1 cellular context compared by ENCODE assay signal in the genomic region with DNA sequence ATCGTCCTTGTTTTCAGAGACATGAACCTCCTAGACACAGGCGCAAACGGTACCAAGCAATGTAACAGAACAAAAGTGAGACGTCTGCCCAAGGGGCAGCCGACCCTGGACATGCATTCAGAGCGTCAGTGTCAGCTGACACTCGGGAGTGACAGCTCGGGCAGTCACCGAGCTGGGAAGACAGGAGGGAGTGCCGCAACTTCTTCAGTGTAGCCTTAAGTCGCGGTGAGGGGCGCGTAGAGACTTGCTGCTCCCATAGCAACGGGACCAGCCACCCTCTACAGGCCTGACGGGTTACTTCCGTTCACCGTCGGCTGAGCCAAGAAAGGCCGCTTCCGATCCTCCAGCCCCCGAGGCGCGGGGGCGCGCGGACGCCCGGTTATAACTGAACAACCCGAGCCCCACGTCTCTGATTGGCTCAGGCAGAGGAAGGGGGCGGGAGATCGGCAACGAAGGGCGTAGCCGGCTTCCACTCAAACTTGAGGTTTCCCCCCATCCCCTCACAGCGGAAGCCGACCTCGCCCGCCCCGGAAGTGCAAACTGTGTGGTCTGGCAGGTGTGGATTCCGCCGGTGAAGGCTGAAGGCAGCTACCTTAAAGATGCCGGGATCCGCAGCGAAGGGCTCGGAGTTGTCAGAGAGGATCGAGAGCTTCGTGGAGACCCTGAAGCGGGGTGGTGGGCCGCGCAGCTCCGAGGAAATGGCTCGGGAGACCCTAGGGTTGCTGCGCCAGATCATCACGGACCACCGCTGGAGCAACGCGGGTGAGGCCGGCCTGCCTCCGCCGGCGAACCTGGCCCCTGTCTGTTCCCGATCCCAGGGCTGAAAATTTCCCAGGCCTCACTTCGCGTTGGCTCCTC.
TF ChIP-seq lines count a peak whose summit lies in the region.

A gene (plus strand): TSS at position 530 of the 858 bp plus-strand sequence. CDS start 70 bp downstream, at position 600.

TF ChIP-seq in K562, 482 proteins besides CTCF, POLR2A, EP300 and RAD21 (continued from another document and continues in another):
- TF ChIP-seq, protein P1, sequence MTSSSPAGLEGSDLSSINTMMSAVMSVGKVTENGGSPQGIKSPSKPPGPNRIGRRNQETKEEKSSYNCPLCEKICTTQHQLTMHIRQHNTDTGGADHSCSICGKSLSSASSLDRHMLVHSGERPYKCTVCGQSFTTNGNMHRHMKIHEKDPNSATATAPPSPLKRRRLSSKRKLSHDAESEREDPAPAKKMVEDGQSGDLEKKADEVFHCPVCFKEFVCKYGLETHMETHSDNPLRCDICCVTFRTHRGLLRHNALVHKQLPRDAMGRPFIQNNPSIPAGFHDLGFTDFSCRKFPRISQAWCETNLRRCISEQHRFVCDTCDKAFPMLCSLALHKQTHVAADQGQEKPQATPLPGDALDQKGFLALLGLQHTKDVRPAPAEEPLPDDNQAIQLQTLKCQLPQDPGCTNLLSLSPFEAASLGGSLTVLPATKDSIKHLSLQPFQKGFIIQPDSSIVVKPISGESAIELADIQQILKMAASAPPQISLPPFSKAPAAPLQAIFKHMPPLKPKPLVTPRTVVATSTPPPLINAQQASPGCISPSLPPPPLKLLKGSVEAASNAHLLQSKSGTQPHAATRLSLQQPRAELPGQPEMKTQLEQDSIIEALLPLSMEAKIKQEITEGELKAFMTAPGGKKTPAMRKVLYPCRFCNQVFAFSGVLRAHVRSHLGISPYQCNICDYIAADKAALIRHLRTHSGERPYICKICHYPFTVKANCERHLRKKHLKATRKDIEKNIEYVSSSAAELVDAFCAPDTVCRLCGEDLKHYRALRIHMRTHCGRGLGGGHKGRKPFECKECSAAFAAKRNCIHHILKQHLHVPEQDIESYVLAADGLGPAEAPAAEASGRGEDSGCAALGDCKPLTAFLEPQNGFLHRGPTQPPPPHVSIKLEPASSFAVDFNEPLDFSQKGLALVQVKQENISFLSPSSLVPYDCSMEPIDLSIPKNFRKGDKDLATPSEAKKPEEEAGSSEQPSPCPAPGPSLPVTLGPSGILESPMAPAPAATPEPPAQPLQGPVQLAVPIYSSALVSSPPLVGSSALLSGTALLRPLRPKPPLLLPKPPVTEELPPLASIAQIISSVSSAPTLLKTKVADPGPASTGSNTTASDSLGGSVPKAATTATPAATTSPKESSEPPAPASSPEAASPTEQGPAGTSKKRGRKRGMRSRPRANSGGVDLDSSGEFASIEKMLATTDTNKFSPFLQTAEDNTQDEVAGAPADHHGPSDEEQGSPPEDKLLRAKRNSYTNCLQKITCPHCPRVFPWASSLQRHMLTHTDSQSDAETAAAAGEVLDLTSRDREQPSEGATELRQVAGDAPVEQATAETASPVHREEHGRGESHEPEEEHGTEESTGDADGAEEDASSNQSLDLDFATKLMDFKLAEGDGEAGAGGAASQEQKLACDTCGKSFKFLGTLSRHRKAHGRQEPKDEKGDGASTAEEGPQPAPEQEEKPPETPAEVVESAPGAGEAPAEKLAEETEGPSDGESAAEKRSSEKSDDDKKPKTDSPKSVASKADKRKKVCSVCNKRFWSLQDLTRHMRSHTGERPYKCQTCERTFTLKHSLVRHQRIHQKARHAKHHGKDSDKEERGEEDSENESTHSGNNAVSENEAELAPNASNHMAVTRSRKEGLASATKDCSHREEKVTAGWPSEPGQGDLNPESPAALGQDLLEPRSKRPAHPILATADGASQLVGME (CRISPR knock-in tag; IDR thresholded peaks at IDR 0.05): no peak
- TF ChIP-seq ZNF695 (CRISPR knock-in tag; IDR thresholded peaks at IDR 0.05) (no peak), HSF4 (CRISPR knock-in tag; IDR thresholded peaks at IDR 0.05; ENCODE audit: borderline replicate concordance) (no peak), MCM2 (IDR thresholded peaks at IDR 0.05; ENCODE audit: low read depth) (no peak), TGIF2 (CRISPR knock-in tag; IDR thresholded peaks at IDR 0.05) (no peak), CEBPB (tag; IDR thresholded peaks at IDR 0.05) (no peak; the same call in 1 of the 2 replicates), ZNF232 (CRISPR knock-in tag; IDR thresholded peaks at IDR 0.05) (no peak), PHB2 (IDR thresholded peaks at IDR 0.05; ENCODE audit: low read depth) (no peak), E2F3 (CRISPR knock-in tag; IDR thresholded peaks at IDR 0.05) (no peak), MTA2 (IDR thresholded peaks at IDR 0.05; ENCODE audit: low read depth) (peak; percentile 63), FIP1L1 (IDR thresholded peaks at IDR 0.05; ENCODE audit: low read depth, low read length, poor library complexity, severe bottlenecking) (no peak), SUPT5H (IDR thresholded peaks at IDR 0.05) (peak; percentile 61), PML (IDR thresholded peaks at IDR 0.05; ENCODE audit: low read length) (no peak), NR1H2 (CRISPR knock-in tag; IDR thresholded peaks at IDR 0.05) (no peak), RB1 (IDR thresholded peaks at IDR 0.05; ENCODE audit: low read depth) (no peak), DDX20 (tag; IDR thresholded peaks at IDR 0.05; ENCODE audit: low read depth) (no peak), ZNF282 (CRISPR knock-in tag; IDR thresholded peaks at IDR 0.05) (no peak), MECOM (CRISPR knock-in tag; IDR thresholded peaks at IDR 0.05) (no peak), NCOR1 (IDR thresholded peaks at IDR 0.05) (no peak), SMAD1 (IDR thresholded peaks at IDR 0.05; ENCODE audit: low read depth, low read length, partially characterized antibody) (no peak), HLTF (IDR thresholded peaks at IDR 0.05) (no peak), SRF (CRISPR knock-in tag; IDR thresholded peaks at IDR 0.05) (peak; percentile 73 to 95; a peak in 3 of 4 replicates), RBFOX2 (IDR thresholded peaks at IDR 0.05; ENCODE audit: low read depth, low read length) (peak; percentile 82), ZBTB7A (IDR thresholded peaks at IDR 0.05; ENCODE audit: borderline replicate concordance, control insufficient read depth, low read depth, low read length) (peak; percentile 74; the same call in 1 of the 2 replicates), U2AF2 (optimal IDR thresholded peaks at IDR 0.05; ENCODE audit: low read depth, low read length) (no peak), RBBP5 (IDR thresholded peaks at IDR 0.05; ENCODE audit: borderline replicate concordance, insufficient read depth, low read length, poor library complexity, severe bottlenecking) (peak; percentile 82), ZNF444 (CRISPR knock-in tag; IDR thresholded peaks at IDR 0.05) (no peak), TEAD1 (CRISPR knock-in tag; IDR thresholded peaks at IDR 0.05) (no peak), SRSF3 (IDR thresholded peaks at IDR 0.05; ENCODE audit: insufficient read depth, low read length) (no peak), JUN (IDR thresholded peaks at IDR 0.05; ENCODE audit: borderline replicate concordance, low read depth, low read length) (no peak), JUN (CRISPR knock-in tag; IDR thresholded peaks at IDR 0.05; ENCODE audit: borderline replicate concordance) (no peak), ZBTB8A (IDR thresholded peaks at IDR 0.05; ENCODE audit: partially characterized antibody) (no peak), GTF2A2 (tag; IDR thresholded peaks at IDR 0.05) (no peak), CBX1 (IDR thresholded peaks at IDR 0.05; ENCODE audit: low read depth) (no peak), RBM25 (IDR thresholded peaks at IDR 0.05; ENCODE audit: low read depth, low read length, severe bottlenecking) (peak; percentile 54)
- TF ChIP-seq, protein P2, sequence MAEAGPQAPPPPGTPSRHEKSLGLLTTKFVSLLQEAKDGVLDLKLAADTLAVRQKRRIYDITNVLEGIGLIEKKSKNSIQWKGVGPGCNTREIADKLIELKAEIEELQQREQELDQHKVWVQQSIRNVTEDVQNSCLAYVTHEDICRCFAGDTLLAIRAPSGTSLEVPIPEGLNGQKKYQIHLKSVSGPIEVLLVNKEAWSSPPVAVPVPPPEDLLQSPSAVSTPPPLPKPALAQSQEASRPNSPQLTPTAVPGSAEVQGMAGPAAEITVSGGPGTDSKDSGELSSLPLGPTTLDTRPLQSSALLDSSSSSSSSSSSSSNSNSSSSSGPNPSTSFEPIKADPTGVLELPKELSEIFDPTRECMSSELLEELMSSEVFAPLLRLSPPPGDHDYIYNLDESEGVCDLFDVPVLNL (CRISPR knock-in tag; IDR thresholded peaks at IDR 0.05; ENCODE audit: low read depth): no peak
- TF ChIP-seq, protein P3, sequence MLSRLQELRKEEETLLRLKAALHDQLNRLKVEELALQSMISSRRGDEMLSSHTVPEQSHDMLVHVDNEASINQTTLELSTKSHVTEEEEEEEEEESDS (CRISPR knock-in tag; IDR thresholded peaks at IDR 0.05): no peak
- TF ChIP-seq, protein P4, sequence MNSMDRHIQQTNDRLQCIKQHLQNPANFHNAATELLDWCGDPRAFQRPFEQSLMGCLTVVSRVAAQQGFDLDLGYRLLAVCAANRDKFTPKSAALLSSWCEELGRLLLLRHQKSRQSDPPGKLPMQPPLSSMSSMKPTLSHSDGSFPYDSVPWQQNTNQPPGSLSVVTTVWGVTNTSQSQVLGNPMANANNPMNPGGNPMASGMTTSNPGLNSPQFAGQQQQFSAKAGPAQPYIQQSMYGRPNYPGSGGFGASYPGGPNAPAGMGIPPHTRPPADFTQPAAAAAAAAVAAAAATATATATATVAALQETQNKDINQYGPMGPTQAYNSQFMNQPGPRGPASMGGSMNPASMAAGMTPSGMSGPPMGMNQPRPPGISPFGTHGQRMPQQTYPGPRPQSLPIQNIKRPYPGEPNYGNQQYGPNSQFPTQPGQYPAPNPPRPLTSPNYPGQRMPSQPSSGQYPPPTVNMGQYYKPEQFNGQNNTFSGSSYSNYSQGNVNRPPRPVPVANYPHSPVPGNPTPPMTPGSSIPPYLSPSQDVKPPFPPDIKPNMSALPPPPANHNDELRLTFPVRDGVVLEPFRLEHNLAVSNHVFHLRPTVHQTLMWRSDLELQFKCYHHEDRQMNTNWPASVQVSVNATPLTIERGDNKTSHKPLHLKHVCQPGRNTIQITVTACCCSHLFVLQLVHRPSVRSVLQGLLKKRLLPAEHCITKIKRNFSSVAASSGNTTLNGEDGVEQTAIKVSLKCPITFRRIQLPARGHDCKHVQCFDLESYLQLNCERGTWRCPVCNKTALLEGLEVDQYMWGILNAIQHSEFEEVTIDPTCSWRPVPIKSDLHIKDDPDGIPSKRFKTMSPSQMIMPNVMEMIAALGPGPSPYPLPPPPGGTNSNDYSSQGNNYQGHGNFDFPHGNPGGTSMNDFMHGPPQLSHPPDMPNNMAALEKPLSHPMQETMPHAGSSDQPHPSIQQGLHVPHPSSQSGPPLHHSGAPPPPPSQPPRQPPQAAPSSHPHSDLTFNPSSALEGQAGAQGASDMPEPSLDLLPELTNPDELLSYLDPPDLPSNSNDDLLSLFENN (IDR thresholded peaks at IDR 0.05; ENCODE audit: low read depth in 2 of 2, low read length in 2 of 2): no peak
- TF ChIP-seq, protein P5, sequence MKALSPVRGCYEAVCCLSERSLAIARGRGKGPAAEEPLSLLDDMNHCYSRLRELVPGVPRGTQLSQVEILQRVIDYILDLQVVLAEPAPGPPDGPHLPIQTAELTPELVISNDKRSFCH (CRISPR knock-in tag; IDR thresholded peaks at IDR 0.05): no peak
- TF ChIP-seq, protein P5 (tag; IDR thresholded peaks at IDR 0.05): no peak
- TF ChIP-seq, protein P6, sequence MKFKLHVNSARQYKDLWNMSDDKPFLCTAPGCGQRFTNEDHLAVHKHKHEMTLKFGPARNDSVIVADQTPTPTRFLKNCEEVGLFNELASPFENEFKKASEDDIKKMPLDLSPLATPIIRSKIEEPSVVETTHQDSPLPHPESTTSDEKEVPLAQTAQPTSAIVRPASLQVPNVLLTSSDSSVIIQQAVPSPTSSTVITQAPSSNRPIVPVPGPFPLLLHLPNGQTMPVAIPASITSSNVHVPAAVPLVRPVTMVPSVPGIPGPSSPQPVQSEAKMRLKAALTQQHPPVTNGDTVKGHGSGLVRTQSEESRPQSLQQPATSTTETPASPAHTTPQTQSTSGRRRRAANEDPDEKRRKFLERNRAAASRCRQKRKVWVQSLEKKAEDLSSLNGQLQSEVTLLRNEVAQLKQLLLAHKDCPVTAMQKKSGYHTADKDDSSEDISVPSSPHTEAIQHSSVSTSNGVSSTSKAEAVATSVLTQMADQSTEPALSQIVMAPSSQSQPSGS (CRISPR knock-in tag; IDR thresholded peaks at IDR 0.05): no peak
- TF ChIP-seq, protein P7, sequence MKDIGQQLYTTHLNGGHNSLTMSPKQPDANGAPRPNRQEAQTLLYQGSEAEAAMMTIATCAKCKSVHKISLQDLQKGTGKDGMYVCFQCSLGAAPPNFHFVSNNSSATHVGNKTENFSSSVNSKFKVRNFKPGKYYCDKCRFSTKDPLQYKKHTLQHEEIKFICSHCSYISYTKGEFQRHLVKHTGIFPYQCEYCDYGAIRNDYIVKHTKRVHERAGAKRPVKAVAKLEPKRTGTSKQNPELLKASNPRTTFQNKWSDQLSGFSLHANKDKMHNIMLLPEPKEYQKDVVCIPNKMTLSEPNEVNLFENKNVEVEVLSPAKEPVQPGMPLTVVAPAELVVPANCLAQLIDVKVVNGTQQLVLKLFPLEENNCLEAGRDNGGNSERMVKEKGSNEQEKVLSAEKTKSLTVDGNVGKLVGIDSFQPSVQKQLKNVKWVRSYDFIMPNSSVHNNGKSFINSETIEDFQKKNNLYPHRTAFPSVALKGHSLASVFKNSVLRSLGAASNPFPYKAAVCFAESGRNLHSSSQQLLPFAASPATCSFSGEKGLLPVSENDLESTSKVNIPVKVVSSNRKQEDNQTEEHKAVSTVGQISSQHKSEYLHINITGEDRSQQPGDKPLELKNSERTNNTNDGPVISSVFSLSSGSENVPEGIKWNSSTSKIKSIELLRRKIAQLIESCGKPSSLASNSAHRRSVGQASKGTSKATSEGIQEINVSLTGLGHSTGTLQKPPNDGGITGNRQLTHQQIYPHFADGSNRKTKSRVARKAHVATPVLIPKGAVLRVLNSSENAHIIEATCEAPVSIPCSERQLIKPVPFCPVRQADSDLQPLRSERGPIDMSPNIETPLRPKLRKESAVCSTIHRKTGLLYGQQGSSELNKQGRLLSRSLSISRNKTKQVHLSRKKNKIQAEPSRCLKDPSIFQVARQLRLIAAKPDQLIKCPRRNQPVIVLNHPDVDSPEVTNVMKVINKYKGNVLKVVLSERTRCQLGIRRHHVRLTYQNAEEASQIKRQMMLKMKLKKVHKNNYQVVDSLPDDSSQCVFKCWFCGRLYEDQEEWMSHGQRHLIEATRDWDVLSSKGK (CRISPR knock-in tag; IDR thresholded peaks at IDR 0.05): no peak
- TF ChIP-seq, protein P8, sequence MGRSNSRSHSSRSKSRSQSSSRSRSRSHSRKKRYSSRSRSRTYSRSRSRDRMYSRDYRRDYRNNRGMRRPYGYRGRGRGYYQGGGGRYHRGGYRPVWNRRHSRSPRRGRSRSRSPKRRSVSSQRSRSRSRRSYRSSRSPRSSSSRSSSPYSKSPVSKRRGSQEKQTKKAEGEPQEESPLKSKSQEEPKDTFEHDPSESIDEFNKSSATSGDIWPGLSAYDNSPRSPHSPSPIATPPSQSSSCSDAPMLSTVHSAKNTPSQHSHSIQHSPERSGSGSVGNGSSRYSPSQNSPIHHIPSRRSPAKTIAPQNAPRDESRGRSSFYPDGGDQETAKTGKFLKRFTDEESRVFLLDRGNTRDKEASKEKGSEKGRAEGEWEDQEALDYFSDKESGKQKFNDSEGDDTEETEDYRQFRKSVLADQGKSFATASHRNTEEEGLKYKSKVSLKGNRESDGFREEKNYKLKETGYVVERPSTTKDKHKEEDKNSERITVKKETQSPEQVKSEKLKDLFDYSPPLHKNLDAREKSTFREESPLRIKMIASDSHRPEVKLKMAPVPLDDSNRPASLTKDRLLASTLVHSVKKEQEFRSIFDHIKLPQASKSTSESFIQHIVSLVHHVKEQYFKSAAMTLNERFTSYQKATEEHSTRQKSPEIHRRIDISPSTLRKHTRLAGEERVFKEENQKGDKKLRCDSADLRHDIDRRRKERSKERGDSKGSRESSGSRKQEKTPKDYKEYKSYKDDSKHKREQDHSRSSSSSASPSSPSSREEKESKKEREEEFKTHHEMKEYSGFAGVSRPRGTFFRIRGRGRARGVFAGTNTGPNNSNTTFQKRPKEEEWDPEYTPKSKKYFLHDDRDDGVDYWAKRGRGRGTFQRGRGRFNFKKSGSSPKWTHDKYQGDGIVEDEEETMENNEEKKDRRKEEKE (IDR thresholded peaks at IDR 0.05; ENCODE audit: borderline replicate concordance in 1 of 2, control insufficient read depth in 1 of 2, low read depth in 2 of 2, low read length in 1 of 2): no peak
